In genomic region chrX:72492499-72492898, GRCh38 we compare ENCODE assay signal across 20 cellular contexts.
DNase-seq lines count a peak whose midpoint lies in the region; ATAC-seq and TF ChIP-seq lines count a peak whose summit lies in the region.
"Had no signal": no experiment of that assay in that cellular context is flagged by ENCODE, and none has a peak within 500 bp of the region (broad histone marks: within the 10 kb centered on the region; RNA-seq: fewer than 3 reads in every experiment).

No MANE protein-coding gene starts in this region.

- no peak overlapping the region for H3K4me3 ChIP-seq in OCI-LY7 (ENCODE audit: low read depth, low read length, poor library complexity, severe bottlenecking)
- H3K4me3 ChIP-seq: BLaER1, heart right ventricle, SJCRH30 had no signal

- CTCF ChIA-PET in OCI-LY7 (lab: Charles Lee; ENCODE audit: unreplicated experiment), result no interaction called here
- CTCF ChIA-PET in activated CD4-positive, alpha-beta memory T cell treated with anti-CD3 and anti-CD28 coated beads, Interleukin-2, amount 10 ng/mL, durations not matched to agents 7 days and 5 days (lab: Charles Lee), result no interaction called here

- peak; percentile 85 for ATAC-seq in GM18861 (IDR thresholded peaks at IDR 0.05; ENCODE audit: unreplicated experiment)
- peak; percentile 61 for ATAC-seq in GM21529 (IDR thresholded peaks at IDR 0.05; ENCODE audit: unreplicated experiment)
- ATAC-seq in HG03175 (IDR thresholded peaks at IDR 0.05; ENCODE audit: unreplicated experiment), result peak; percentile 91
- ATAC-seq in HG03097 (IDR thresholded peaks at IDR 0.05; ENCODE audit: low FRiP score, unreplicated experiment), result no peak
- ATAC-seq: heart right ventricle; HepG2; left colon; right cardiac atrium; stimulated activated naive CD8-positive, alpha-beta T cell treated with anti-CD3 and anti-CD28 coated beads, Interleukin-15, amount 100 ng/mL, for 72 hours had no signal

- H3K4me3 Mint-ChIP-seq in activated CD4-positive, alpha-beta memory T cell treated with anti-CD3 and anti-CD28 coated beads, Interleukin-2, amount 10 ng/mL, durations not matched to agents 7 days and 5 days, result no peak overlapping the region
- H3K4me3 Mint-ChIP-seq: activated naive CD8-positive, alpha-beta T cell treated with anti-CD3 and anti-CD28 coated beads, Interleukin-2, amount 10 ng/mL, durations not matched to agents 7 days and 5 days; stimulated activated naive CD8-positive, alpha-beta T cell treated with anti-CD3 and anti-CD28 coated beads, Interleukin-15, amount 100 ng/mL, for 72 hours had no signal

- no peak overlapping the region for H3K27ac ChIP-seq in OCI-LY7 (ENCODE audit: low read depth, low read length, poor library complexity, severe bottlenecking)
- H3K27ac ChIP-seq: BLaER1, heart right ventricle, SJCRH30 had no signal

- intact Hi-C loops in OCI-LY7 (cut with micrococcal nuclease; ENCODE audit: unreplicated experiment), result no loop called here

- H3K4me1 Mint-ChIP-seq in activated CD4-positive, alpha-beta memory T cell treated with anti-CD3 and anti-CD28 coated beads, Interleukin-2, amount 10 ng/mL, durations not matched to agents 7 days and 5 days, result no peaks in the 10 kb centered on the region
- H3K4me1 Mint-ChIP-seq: activated naive CD8-positive, alpha-beta T cell treated with anti-CD3 and anti-CD28 coated beads, Interleukin-2, amount 10 ng/mL, durations not matched to agents 7 days and 5 days had no signal

- H3K27ac Mint-ChIP-seq in activated CD4-positive, alpha-beta memory T cell treated with anti-CD3 and anti-CD28 coated beads, Interleukin-2, amount 10 ng/mL, durations not matched to agents 7 days and 5 days, result no peak overlapping the region
- H3K27ac Mint-ChIP-seq: activated naive CD8-positive, alpha-beta T cell treated with anti-CD3 and anti-CD28 coated beads, Interleukin-2, amount 10 ng/mL, durations not matched to agents 7 days and 5 days had no signal

- H3K9me3 ChIP-seq in OCI-LY7 (ENCODE audit: low read length), result no peaks in the 10 kb centered on the region
- H3K9me3 ChIP-seq: BLaER1, heart right ventricle, SJCRH30 had no signal

- H3K4me2 ChIP-seq in OCI-LY7 (ENCODE audit: low read length), result no peak overlapping the region; the same call in 1 of the 2 replicates
- H3K4me2 ChIP-seq: BLaER1 had no signal

- H3K36me3 ChIP-seq in OCI-LY7 (ENCODE audit: insufficient read depth, low read length), result peaks cover 14% of the 10 kb centered on the region

- TF ChIP-seq CTCF in OCI-LY7 (conservative IDR thresholded peaks at IDR 0.05; ENCODE audit: low read length), result no peak

- peaks cover 30% of the 10 kb centered on the region for H3K36me3 Mint-ChIP-seq in activated CD4-positive, alpha-beta memory T cell treated with anti-CD3 and anti-CD28 coated beads, Interleukin-2, amount 10 ng/mL, durations not matched to agents 7 days and 5 days (ENCODE audit: low read depth)

- no peaks in the 10 kb centered on the region for H3K79me2 ChIP-seq in OCI-LY7 (ENCODE audit: insufficient read depth, low read depth, low read length)

- H4K20me1 ChIP-seq in OCI-LY7 (ENCODE audit: insufficient read depth, low read length), result no peaks in the 10 kb centered on the region

- BruUV-seq in OCI-LY7 (replicated peaks; lab: Mats Ljungman, UMichigan), result no TSS peak

- no peaks in the 10 kb centered on the region for H3K9me3 Mint-ChIP-seq in activated CD4-positive, alpha-beta memory T cell treated with anti-CD3 and anti-CD28 coated beads, Interleukin-2, amount 10 ng/mL, durations not matched to agents 7 days and 5 days
- H3K9me3 Mint-ChIP-seq: activated naive CD8-positive, alpha-beta T cell treated with anti-CD3 and anti-CD28 coated beads, Interleukin-2, amount 10 ng/mL, durations not matched to agents 7 days and 5 days; stimulated activated naive CD8-positive, alpha-beta T cell treated with anti-CD3 and anti-CD28 coated beads, Interleukin-15, amount 100 ng/mL, for 72 hours had no signal

- H3K27me3 Mint-ChIP-seq in activated CD4-positive, alpha-beta memory T cell treated with anti-CD3 and anti-CD28 coated beads, Interleukin-2, amount 10 ng/mL, durations not matched to agents 7 days and 5 days, result no peaks in the 10 kb centered on the region
- H3K27me3 Mint-ChIP-seq: activated naive CD8-positive, alpha-beta T cell treated with anti-CD3 and anti-CD28 coated beads, Interleukin-2, amount 10 ng/mL, durations not matched to agents 7 days and 5 days; stimulated activated naive CD8-positive, alpha-beta T cell treated with anti-CD3 and anti-CD28 coated beads, Interleukin-15, amount 100 ng/mL, for 72 hours had no signal

- POLR2A ChIA-PET in OCI-LY7 (lab: Charles Lee), result no interaction called here
- POLR2A ChIA-PET in activated CD4-positive, alpha-beta memory T cell treated with anti-CD3 and anti-CD28 coated beads, Interleukin-2, amount 10 ng/mL, durations not matched to agents 7 days and 5 days (lab: Charles Lee), result no interaction called here

- DNase-seq in OCI-LY7 (ENCODE audit: low spot score) (peak; percentile 15), NCI-H1105 (lab: John Stamatoyannopoulos, UW) (no peak), DMS 273 (lab: John Stamatoyannopoulos, UW; ENCODE audit: unreplicated experiment) (no peak)
- DNase-seq in activated CD4-positive, alpha-beta memory T cell treated with anti-CD3 and anti-CD28 coated beads, Interleukin-2, amount 10 ng/mL, durations not matched to agents 7 days and 5 days, result no peak
- DNase-seq: activated CD8-positive, alpha-beta memory T cell treated with anti-CD3 and anti-CD28 coated beads, Interleukin-2, amount 50 U/mL, for 4 hours; activated naive CD8-positive, alpha-beta T cell treated with anti-CD3 and anti-CD28 coated beads, Interleukin-2, amount 10 ng/mL, durations not matched to agents 7 days and 5 days; erythroblast; heart right ventricle; left colon; NCI-H1436; NCI-H526 treated with DMSO at 0.1 percent for 48 hours; right cardiac atrium; SJCRH30; stimulated activated naive CD8-positive, alpha-beta T cell treated with anti-CD3 and anti-CD28 coated beads, Interleukin-15, amount 100 ng/mL, for 72 hours had no signal

- no peak overlapping the region for H2AFZ ChIP-seq in OCI-LY7 (ENCODE audit: low read length)

- no peaks in the 10 kb centered on the region for H3K9me2 ChIP-seq in OCI-LY7 (ENCODE audit: insufficient read depth, low read length)

- H3K4me1 ChIP-seq in OCI-LY7 (ENCODE audit: insufficient read depth, low read length, poor library complexity, severe bottlenecking), result peaks cover 10% of the 10 kb centered on the region
- H3K4me1 ChIP-seq: BLaER1, SJCRH30 had no signal
